Comparison of ENCODE assay signal across 21 cellular contexts in the genomic region with DNA sequence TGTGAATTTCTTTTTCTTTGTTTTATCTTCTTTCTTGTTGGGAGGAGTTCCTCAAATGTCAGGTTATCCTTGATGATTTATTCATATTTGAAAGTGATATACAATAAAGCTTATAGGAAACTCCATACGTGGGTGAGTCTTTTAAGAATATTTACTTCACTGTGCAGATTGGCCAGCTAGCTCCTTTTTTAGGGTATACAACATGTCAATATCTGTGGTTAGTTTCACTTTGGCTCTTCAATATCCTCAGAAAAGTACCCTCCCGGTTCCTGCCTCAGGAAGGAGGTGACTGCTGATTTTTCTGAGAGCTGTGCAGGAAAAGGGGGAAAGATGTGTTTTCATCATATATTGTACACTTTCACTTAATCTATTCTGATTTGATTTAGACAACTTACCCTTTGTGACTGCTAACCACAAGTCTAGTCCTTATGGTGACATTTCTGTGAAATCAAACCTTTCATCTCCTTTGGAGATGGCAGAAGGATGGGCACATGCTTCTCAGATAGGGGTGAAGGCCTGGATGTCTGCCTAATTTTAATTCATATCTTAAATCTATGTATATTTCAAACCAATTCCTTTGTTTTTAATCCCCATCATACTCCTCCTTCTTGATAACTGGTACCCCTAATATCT.
A peak's percentile ranks its signal among the peaks of the same experiment; 100 is the strongest.
DNase-seq lines count a peak whose midpoint lies in the region; ATAC-seq and TF ChIP-seq lines count a peak whose summit lies in the region.
"Had no signal": no experiment of that assay in that cellular context is flagged by ENCODE, and none has a peak within 500 bp of the region (broad histone marks: within the 10 kb centered on the region; RNA-seq: fewer than 3 reads in every experiment).

No MANE protein-coding gene starts in this region.

- H3K27me3 ChIP-seq in DND-41 (ENCODE audit: insufficient read depth, low read length, poor library complexity) (no peaks in the 10 kb centered on the region), IMR-90 (ENCODE audit: control insufficient read depth, insufficient read depth, low read length) (no peaks in the 10 kb centered on the region), OCI-LY3 (ENCODE audit: low read depth, low read length) (no peaks in the 10 kb centered on the region), stomach (no peaks in the 10 kb centered on the region)
- H3K27me3 ChIP-seq: BLaER1 had no signal

- no peak for TF ChIP-seq RAD21 in IMR-90 (IDR thresholded peaks at IDR 0.05; ENCODE audit: low read length)

- TF ChIP-seq POLR2A in IMR-90 (IDR thresholded peaks at IDR 0.05; ENCODE audit: low read depth, low read length), result no peak
- TF ChIP-seq POLR2A in stomach (IDR thresholded peaks at IDR 0.05), result no peak

- H2AFZ ChIP-seq in DND-41 (ENCODE audit: low read depth, low read length) (no peak overlapping the region), IMR-90 (replicated peaks; ENCODE audit: low read length, poor library complexity) (no peak overlapping the region), OCI-LY3 (ENCODE audit: low read depth, low read length) (0 out of 2 replicates have a peak overlapping the region, but pooled peaks have one; percentile 15)
- H2AFZ ChIP-seq: GM23338 had no signal

- POLR2A ChIA-PET in IMR-90 (lab: Charles Lee; ENCODE audit: unreplicated experiment), result no interaction called here

- H2BK120ac ChIP-seq in IMR-90 (ENCODE audit: low read depth, low read length), result no peak overlapping the region

- H3K79me2 ChIP-seq in DND-41 (ENCODE audit: insufficient read depth, low read length), result no peaks in the 10 kb centered on the region
- no peaks in the 10 kb centered on the region for H3K79me2 ChIP-seq in OCI-LY3 (ENCODE audit: low read length)

- no peak overlapping the region for H3K27ac ChIP-seq in DND-41 (ENCODE audit: low read length)
- no peak overlapping the region for H3K27ac ChIP-seq in IMR-90 (ENCODE audit: insufficient read depth, low read length)
- no peak overlapping the region for H3K27ac ChIP-seq in OCI-LY3 (ENCODE audit: low read length)
- H3K27ac ChIP-seq in stomach, result no peak overlapping the region
- H3K27ac ChIP-seq: BLaER1, C4-2B had no signal

- H3K36me3 Mint-ChIP-seq in activated T-helper 1 cell treated with anti-CD3 and anti-CD28 coated beads, Interleukin-12 subunit alpha, Interleukin-12 subunit beta, Interleukin-2, Interleukin-4 antibody, amounts not matched to agents 30 ng/mL and 10 ng/mL and 1 ng/mL, durations not matched to agents 14 hours and 24 hours and 36 hours (ENCODE audit: low read depth), result no peaks in the 10 kb centered on the region
- H3K36me3 Mint-ChIP-seq: CD4-positive, CD25-positive, alpha-beta regulatory T cell; CD8-positive, alpha-beta T cell had no signal

- no peak overlapping the region for H2AK9ac ChIP-seq in IMR-90 (replicated peaks; ENCODE audit: low read depth, low read length, poor library complexity)

- no peak overlapping the region for H2BK20ac ChIP-seq in IMR-90 (ENCODE audit: low read depth, low read length)

- H2AK5ac ChIP-seq in IMR-90 (ENCODE audit: low read depth, low read length), result no peak overlapping the region

- no peaks in the 10 kb centered on the region for H3K9me3 Mint-ChIP-seq in activated T-helper 1 cell treated with anti-CD3 and anti-CD28 coated beads, Interleukin-12 subunit alpha, Interleukin-12 subunit beta, Interleukin-2, Interleukin-4 antibody, amounts not matched to agents 30 ng/mL and 10 ng/mL and 1 ng/mL, durations not matched to agents 14 hours and 24 hours and 36 hours

- no peak overlapping the region for H2BK15ac ChIP-seq in IMR-90 (ENCODE audit: low read depth, low read length)

- BruUV-seq in IMR-90 (replicated peaks; lab: Mats Ljungman, UMichigan), result no TSS peak

- H3K14ac ChIP-seq in IMR-90 (replicated peaks; ENCODE audit: low read depth, low read length), result no peak overlapping the region

- H4K20me1 ChIP-seq in DND-41 (ENCODE audit: insufficient read depth, low read length) (no peaks in the 10 kb centered on the region), IMR-90 (ENCODE audit: insufficient read depth, low read length) (no peaks in the 10 kb centered on the region), OCI-LY3 (ENCODE audit: insufficient read depth, low read length) (no peaks in the 10 kb centered on the region)
- H4K20me1 ChIP-seq: BLaER1 had no signal

- H4K91ac ChIP-seq in IMR-90 (ENCODE audit: insufficient read depth, low read depth, low read length), result no peak overlapping the region

- peaks cover 4% of the 10 kb centered on the region for H3K27me3 Mint-ChIP-seq in activated T-helper 1 cell treated with anti-CD3 and anti-CD28 coated beads, Interleukin-12 subunit alpha, Interleukin-12 subunit beta, Interleukin-2, Interleukin-4 antibody, amounts not matched to agents 30 ng/mL and 10 ng/mL and 1 ng/mL, durations not matched to agents 14 hours and 24 hours and 36 hours (ENCODE audit: insufficient read depth)
- H3K27me3 Mint-ChIP-seq: B cell had no signal

- no peaks in the 10 kb centered on the region for H3K79me1 ChIP-seq in IMR-90 (ENCODE audit: low read depth in 1 of 2, low read length in 2 of 2)

- peak overlapping the region; percentile 50 for H3K4me2 ChIP-seq in DND-41 (ENCODE audit: insufficient read depth, low read length)
- peak overlapping the region; percentile 52; the same call in 1 of the 2 replicates for H3K4me2 ChIP-seq in IMR-90 (ENCODE audit: low read depth, low read length)
- H3K4me2 ChIP-seq in OCI-LY3 (ENCODE audit: low read length), result no peak overlapping the region
- H3K4me2 ChIP-seq: BLaER1, GM23338 had no signal

- H3K4me3 ChIP-seq in DND-41 (ENCODE audit: low read depth in 1 of 2, low read length in 2 of 2) (peak overlapping the region in 1 of 2 experiments; percentile 3; a peak in 1 of 4 replicates), IMR-90 (ENCODE audit: insufficient read depth, low read depth, low read length) (no peak overlapping the region), OCI-LY3 (ENCODE audit: low read length) (no peak overlapping the region), stomach (no peak overlapping the region)
- H3K4me3 ChIP-seq: BLaER1, GM12878, GM23338 had no signal

- no peaks in the 10 kb centered on the region for H3K9me1 ChIP-seq in IMR-90 (ENCODE audit: insufficient read depth, low read length)

- H2BK5ac ChIP-seq in IMR-90 (ENCODE audit: low read depth, low read length, poor library complexity, severe bottlenecking), result no peak overlapping the region

- no peak overlapping the region for H3K56ac ChIP-seq in IMR-90 (ENCODE audit: extremely low read depth, insufficient read depth, low read length)

- no peak for TF ChIP-seq EP300 in stomach (IDR thresholded peaks at IDR 0.05)

- H3K4me3 Mint-ChIP-seq in activated T-helper 1 cell treated with anti-CD3 and anti-CD28 coated beads, Interleukin-12 subunit alpha, Interleukin-12 subunit beta, Interleukin-2, Interleukin-4 antibody, amounts not matched to agents 30 ng/mL and 10 ng/mL and 1 ng/mL, durations not matched to agents 14 hours and 24 hours and 36 hours, result no peak overlapping the region
- H3K4me3 Mint-ChIP-seq: B cell; CD4-positive, CD25-positive, alpha-beta regulatory T cell; CD8-positive, alpha-beta T cell; GM23338; H9 had no signal

- H4K8ac ChIP-seq in IMR-90 (ENCODE audit: low read depth in 2 of 2, low read length in 2 of 2), result no peak overlapping the region

- intact Hi-C loops in IMR-90 (cut with micrococcal nuclease) (no loop called here), stomach (cut with DNase I; ENCODE audit: low total_unique reads) (no loop called here)
- intact Hi-C loops in activated T-helper 1 cell treated with anti-CD3 and anti-CD28 coated beads, Interleukin-12 subunit alpha, Interleukin-12 subunit beta, Interleukin-2, Interleukin-4 antibody, amounts not matched to agents 30 ng/mL and 10 ng/mL and 1 ng/mL, durations not matched to agents 14 hours and 24 hours and 36 hours (cut with micrococcal nuclease), result no loop called here

- dilution Hi-C loops in IMR-90 (cut with HindIII; ENCODE audit: low sequenced_read_pairs, unreplicated experiment), result no loop called here

- H3K18ac ChIP-seq in IMR-90 (ENCODE audit: low read depth, low read length), result no peak overlapping the region

- H3K27ac Mint-ChIP-seq in activated T-helper 1 cell treated with anti-CD3 and anti-CD28 coated beads, Interleukin-12 subunit alpha, Interleukin-12 subunit beta, Interleukin-2, Interleukin-4 antibody, amounts not matched to agents 30 ng/mL and 10 ng/mL and 1 ng/mL, durations not matched to agents 14 hours and 24 hours and 36 hours, result no peak overlapping the region
- H3K27ac Mint-ChIP-seq: B cell; CD4-positive, CD25-positive, alpha-beta regulatory T cell; CD8-positive, alpha-beta T cell; GM23338 had no signal

- H3K36me3 ChIP-seq in DND-41 (ENCODE audit: insufficient read depth, low read length) (no peaks in the 10 kb centered on the region), IMR-90 (ENCODE audit: control insufficient read depth, insufficient read depth, low read length) (no peaks in the 10 kb centered on the region), OCI-LY3 (replicated peaks; ENCODE audit: low read depth, low read length) (no peaks in the 10 kb centered on the region), stomach (no peaks in the 10 kb centered on the region)
- H3K36me3 ChIP-seq: BLaER1 had no signal

- ATAC-seq in DND-41 (ENCODE audit: insufficient read depth, low read depth) (peak; percentile 92), IMR-90 (ENCODE audit: low read depth) (no peak), GM18867 (IDR thresholded peaks at IDR 0.05; ENCODE audit: unreplicated experiment) (no peak), HG02852 (IDR thresholded peaks at IDR 0.05; ENCODE audit: unreplicated experiment) (no peak)
- ATAC-seq: CD8-positive, alpha-beta T cell; GM12878; GM23338; HCT116 had no signal

- H3K23ac ChIP-seq in IMR-90 (ENCODE audit: low read depth, low read length), result no peak overlapping the region

- H3K4me1 Mint-ChIP-seq in activated T-helper 1 cell treated with anti-CD3 and anti-CD28 coated beads, Interleukin-12 subunit alpha, Interleukin-12 subunit beta, Interleukin-2, Interleukin-4 antibody, amounts not matched to agents 30 ng/mL and 10 ng/mL and 1 ng/mL, durations not matched to agents 14 hours and 24 hours and 36 hours (ENCODE audit: low read depth), result no peaks in the 10 kb centered on the region
- H3K4me1 Mint-ChIP-seq: B cell, GM23338, H9 had no signal

- WGBS in IMR-90 (ENCODE audit: extremely low coverage in 2 of 2, insufficient read length in 1 of 2), 2 experiments, result no CpG with 5 or more reads among the region's 2 CpGs
- 58 to 86% (median 72%) methylated on average over 2 of the region's 2 CpGs for WGBS in stomach, 5 donors

- H4K5ac ChIP-seq in IMR-90 (ENCODE audit: low read depth, low read length), result no peak overlapping the region

- DNase-seq in DND-41 (peak; percentile 34), IMR-90 (no peak), fibroblast of peridontal ligament (ENCODE audit: extremely low read depth) (peak; percentile 14), stomach (no peak)
- no peak for DNase-seq in activated T-helper 1 cell treated with anti-CD3 and anti-CD28 coated beads, Interleukin-12 subunit alpha, Interleukin-12 subunit beta, Interleukin-2, Interleukin-4 antibody, amounts not matched to agents 30 ng/mL and 10 ng/mL and 1 ng/mL, durations not matched to agents 14 hours and 24 hours and 36 hours (ENCODE audit: low spot score)
- DNase-seq: Caco-2; CD4-positive, CD25-positive, alpha-beta regulatory T cell; CD8-positive, alpha-beta T cell; DMS153; EL; GDM1; H9 had no signal

- CTCF ChIA-PET in IMR-90 (lab: Yijun Ruan, JAX), result interaction anchor here (0.7 kb wide), 1 partner anchor 37 kb away, joined by 3 read pairs; no protein-coding TSS in a partner anchor

- H3K4me1 ChIP-seq in DND-41 (ENCODE audit: insufficient read depth, low read length), result peaks cover 14% of the 10 kb centered on the region
- H3K4me1 ChIP-seq in IMR-90 (ENCODE audit: control insufficient read depth, insufficient read depth, low read length), result no peaks in the 10 kb centered on the region
- H3K4me1 ChIP-seq in OCI-LY3 (ENCODE audit: low read length), result no peaks in the 10 kb centered on the region
- H3K4me1 ChIP-seq in stomach, result no peaks in the 10 kb centered on the region
- H3K4me1 ChIP-seq: BLaER1, Caco-2 had no signal

- H3K4ac ChIP-seq in IMR-90 (ENCODE audit: low read depth, low read length), result no peak overlapping the region

- in situ Hi-C loops in IMR-90 (cut with MboI; ENCODE audit: low sequenced_read_pairs), result no loop called here

- H3K9ac ChIP-seq in DND-41 (ENCODE audit: low read depth, low read length) (peak overlapping the region; percentile 10; the same call in 1 of the 2 replicates), IMR-90 (ENCODE audit: low read depth, low read length) (no peak overlapping the region), OCI-LY3 (ENCODE audit: low read length) (no peak overlapping the region)
- H3K9ac ChIP-seq: BLaER1 had no signal

- H3K9me3 ChIP-seq in DND-41 (ENCODE audit: insufficient read depth, low read length, severe bottlenecking) (peaks cover 8% of the 10 kb centered on the region), IMR-90 (ENCODE audit: control insufficient read depth, insufficient read depth, low read length) (peaks cover 9% of the 10 kb centered on the region), OCI-LY3 (ENCODE audit: insufficient read depth, low read length) (no peaks in the 10 kb centered on the region), stomach (peaks cover 0 to 15% (median 9%) of the 10 kb centered on the region in 4 donors)
- H3K9me3 ChIP-seq: Caco-2 had no signal

- no peak for TF ChIP-seq CTCF in DND-41 (IDR thresholded peaks at IDR 0.05; ENCODE audit: borderline replicate concordance, extremely low read depth, low read length, poor library complexity, severe bottlenecking)
- TF ChIP-seq CTCF in IMR-90 (conservative IDR thresholded peaks at IDR 0.05; ENCODE audit: low read depth, low read length), result no peak
- TF ChIP-seq CTCF in OCI-LY3 (IDR thresholded peaks at IDR 0.05; ENCODE audit: low read depth, low read length), result no peak
- TF ChIP-seq CTCF in stomach (IDR thresholded peaks at IDR 0.05), result no peak

Comparison
In these comparisons a context has a peak if more than half of its experiments do, and no peak if none do; other contexts are left out.
1. DNase-seq: peak in DND-41 (single experiment) and fibroblast of peridontal ligament (single experiment); none in IMR-90 (single experiment), activated T-helper 1 cell treated with anti-CD3 and anti-CD28 coated beads, Interleukin-12 subunit alpha, Interleukin-12 subunit beta, Interleukin-2, Interleukin-4 antibody, amounts not matched to agents 30 ng/mL and 10 ng/mL and 1 ng/mL, durations not matched to agents 14 hours and 24 hours and 36 hours (single experiment) and stomach (single experiment).